Comparison of ENCODE assay signal across 10 cellular contexts in the genomic region with DNA sequence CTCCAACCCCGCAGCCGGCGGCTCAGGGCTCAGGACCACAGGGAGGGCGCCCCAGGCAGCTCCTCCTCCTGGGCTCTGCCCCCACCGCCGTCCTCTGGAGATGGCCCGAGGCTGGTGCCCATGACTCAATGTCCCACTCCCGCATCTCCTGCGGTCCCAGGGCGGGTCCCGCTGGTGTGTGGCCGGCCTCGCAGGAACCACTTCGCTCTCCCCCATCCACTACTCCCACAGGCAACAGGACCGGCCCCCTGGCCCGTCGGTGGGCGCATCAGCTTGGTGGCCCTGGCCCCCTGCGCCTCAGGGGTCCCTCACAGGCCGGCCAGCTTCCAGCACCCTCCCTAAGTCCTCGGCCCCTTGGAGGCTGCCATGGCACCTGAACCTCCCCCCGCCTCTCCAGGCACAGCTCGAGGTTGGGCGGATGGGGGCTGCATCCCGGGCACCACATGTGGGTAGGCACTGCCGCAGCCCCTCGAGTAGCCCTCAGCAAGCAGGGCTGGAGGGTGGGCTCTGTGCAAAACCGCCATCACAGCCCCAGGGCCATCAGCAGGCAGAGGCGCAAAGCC. TPM values are rescaled to one million over a fixed set of nuclear protein-coding genes. Genes with fewer than 3 reads are reported as not detected.
DNase-seq lines count a peak whose midpoint lies in the region; ATAC-seq and TF ChIP-seq lines count a peak whose summit lies in the region.
"Had no signal": no experiment of that assay in that cellular context is flagged by ENCODE, and none has a peak within 500 bp of the region (broad histone marks: within the 10 kb centered on the region; RNA-seq: fewer than 3 reads in every experiment).

No MANE protein-coding gene starts in this region.

- intact Hi-C loops in colonic mucosa (cut with DNase I): no loop called here
- intact Hi-C loops in mucosa of descending colon (cut with DNase I, micrococcal nuclease): no loop called here

- H3K9me3 ChIP-seq in colonic mucosa: no peaks in the 10 kb centered on the region
- H3K9me3 ChIP-seq in mucosa of descending colon: no peaks in the 10 kb centered on the region
- H3K9me3 ChIP-seq in upper lobe of left lung: no peaks in the 10 kb centered on the region

- H3K36me3 ChIP-seq in colonic mucosa (no peaks in the 10 kb centered on the region), mucosa of descending colon (ENCODE audit: low read depth) (no peaks in the 10 kb centered on the region), upper lobe of left lung (peaks cover 0 to 7% (median 1%) of the 10 kb centered on the region in 4 donors)

- H3K27me3 ChIP-seq in colonic mucosa (no peaks in the 10 kb centered on the region), upper lobe of left lung (no peaks in the 10 kb centered on the region)

- 92 to 100% methylated on average over 13 to 29 of the region's 29 CpGs for WGBS in upper lobe of left lung, 2 donors

- no peak for ATAC-seq in mucosa of descending colon
- ATAC-seq in upper lobe of left lung (ENCODE audit: low FRiP score in 2 of 2): no peak
- no peak for ATAC-seq in HG03045 (IDR thresholded peaks at IDR 0.05; ENCODE audit: unreplicated experiment)
- no peak for ATAC-seq in HG03108 (IDR thresholded peaks at IDR 0.05; ENCODE audit: unreplicated experiment)

- no peak overlapping the region for H3K4me3 ChIP-seq in colonic mucosa
- no peak overlapping the region for H3K4me3 ChIP-seq in mucosa of descending colon
- no peak overlapping the region for H3K4me3 ChIP-seq in upper lobe of left lung

- peak overlapping the region in 1 of 2 donors; percentile 43 for H3K9ac ChIP-seq in colonic mucosa (ENCODE audit: low read depth in 2 of 2, low read length in 2 of 2)

- TF ChIP-seq CTCF in colonic mucosa (IDR thresholded peaks at IDR 0.05): no peak
- no peak for TF ChIP-seq CTCF in mucosa of descending colon (IDR thresholded peaks at IDR 0.05)
- no peak for TF ChIP-seq CTCF in upper lobe of left lung (IDR thresholded peaks at IDR 0.05)

- TF ChIP-seq POLR2A in upper lobe of left lung (IDR thresholded peaks at IDR 0.05): no peak

- H3K4me1 ChIP-seq in colonic mucosa (peaks cover 16% of the 10 kb centered on the region), mucosa of descending colon (ENCODE audit: low read depth) (peaks cover 23% of the 10 kb centered on the region), upper lobe of left lung (peaks cover 33 to 45% (median 39%) of the 10 kb centered on the region in 4 donors)

- no peak for TF ChIP-seq EP300 in upper lobe of left lung (IDR thresholded peaks at IDR 0.05)

- H3K27ac ChIP-seq in colonic mucosa: no peak overlapping the region
- peak overlapping the region; percentile 13 to 88 (median 78) for H3K27ac ChIP-seq in upper lobe of left lung

- DNase-seq in activated CD4-positive, CD25-positive, alpha-beta regulatory T cell treated with anti-CD3 and anti-CD28 coated beads, Interleukin-2, amount 50 U/mL, for 72 hours: peak; percentile 28
- DNase-seq in activated CD4-positive, CD25-positive, alpha-beta regulatory T cell (lab: John Stamatoyannopoulos, UW): no peak
- DNase-seq in colonic mucosa (peak; percentile 21), mucosa of descending colon (peak; percentile 4 to 56 (median 31)), upper lobe of left lung (peak in 1 of 2 donors; percentile 75), NCI-H2029 treated with DMSO at 0.1 percent for 48 hours (lab: John Stamatoyannopoulos, UW) (no peak)
- DNase-seq: COR-L47, NCI-H82 had no signal

RNA-seq across cellular contexts. Expression of a gene that starts 22.8 kb away (rescaled TPM):
- total RNA-seq in colonic mucosa: 10 to 100 TPM; 22.0 to 22.4 TPM
- total RNA-seq in mucosa of descending colon: 10 to 100 TPM; 19.6 to 42.1 (median 41.4) TPM
- 10 to 100 TPM; 23.2 to 81.3 (median 50.8) TPM for total RNA-seq in upper lobe of left lung

RNA-seq across cellular contexts. Expression of a gene that starts 53.7 kb away (rescaled TPM):
- 100 to 1,000 TPM; 137 to 200 TPM for total RNA-seq in colonic mucosa
- 100 to 1,000 TPM; 151 to 188 (median 168) TPM for total RNA-seq in mucosa of descending colon
- 100 to 1,000 TPM; 142 to 483 (median 213) TPM for total RNA-seq in upper lobe of left lung

Comparison
In these comparisons a context has a peak if more than half of its experiments do, and no peak if none do; other contexts are left out.
1. DNase-seq: peak in activated CD4-positive, CD25-positive, alpha-beta regulatory T cell treated with anti-CD3 and anti-CD28 coated beads, Interleukin-2, amount 50 U/mL, for 72 hours (single experiment), colonic mucosa (single experiment) and mucosa of descending colon (3 of 3); none in activated CD4-positive, CD25-positive, alpha-beta regulatory T cell (0 of 4) and NCI-H2029 treated with DMSO at 0.1 percent for 48 hours (single experiment).